10 cellular contexts compared by ENCODE assay signal in genomic region chr1:40339420-40340323, GRCh38.
DNase-seq lines count a peak whose midpoint lies in the region; ATAC-seq lines count a peak whose summit lies in the region.
"Had no signal": no experiment of that assay in that cellular context is flagged by ENCODE, and none has a peak within 500 bp of the region (broad histone marks: within the 10 kb centered on the region; RNA-seq: fewer than 3 reads in every experiment).

No MANE protein-coding gene starts in this region.

- peaks cover 11 to 17% of the 10 kb centered on the region in 2 donors for H3K4me1 Mint-ChIP-seq in effector memory CD8-positive, alpha-beta T cell (ENCODE audit: low read depth in 2 of 2)
- H3K4me1 Mint-ChIP-seq: neural crest cell had no signal

- ATAC-seq in effector memory CD8-positive, alpha-beta T cell (replicated peaks), result no peak

- no peak overlapping the region for H3K4me3 Mint-ChIP-seq in effector memory CD8-positive, alpha-beta T cell
- H3K4me3 Mint-ChIP-seq: endodermal cell, neural crest cell had no signal

- H3K27ac Mint-ChIP-seq in effector memory CD8-positive, alpha-beta T cell, result peak overlapping the region; percentile 16 to 39
- H3K27ac Mint-ChIP-seq: endodermal cell had no signal

- no peaks in the 10 kb centered on the region for H3K36me3 Mint-ChIP-seq in effector memory CD8-positive, alpha-beta T cell (ENCODE audit: insufficient read depth)

- peak; percentile 94 for DNase-seq in DMS 273 (lab: John Stamatoyannopoulos, UW; ENCODE audit: unreplicated experiment)
- DNase-seq in DMS 273 treated with DMSO at 0.1 percent for 48 hours (lab: John Stamatoyannopoulos, UW), result no peak
- DNase-seq in CD1c-positive myeloid dendritic cell (ENCODE audit: extremely low spot score), result peak; percentile 71
- DNase-seq in NCI-H510A (lab: John Stamatoyannopoulos, UW), result peak; percentile 60
- DNase-seq in effector memory CD8-positive, alpha-beta T cell, result no peak
- DNase-seq in GM19240 (ENCODE audit: insufficient read length, low spot score), result no peak
- DNase-seq in GM19238 (ENCODE audit: insufficient read length, low spot score), result no peak
- DNase-seq in NCI-H524 treated with DMSO at 0.1 percent for 48 hours (lab: John Stamatoyannopoulos, UW), result no peak

- H3K9me3 Mint-ChIP-seq in effector memory CD8-positive, alpha-beta T cell, result no peaks in the 10 kb centered on the region
- H3K9me3 Mint-ChIP-seq: endodermal cell, neural crest cell had no signal

- H3K27me3 Mint-ChIP-seq in effector memory CD8-positive, alpha-beta T cell, result no peaks in the 10 kb centered on the region

Comparison
In these comparisons a context has a peak if more than half of its experiments do, and no peak if none do; other contexts are left out.
1. DNase-seq: peak in DMS 273 (single experiment), CD1c-positive myeloid dendritic cell (single experiment) and NCI-H510A (single experiment); none in DMS 273 treated with DMSO at 0.1 percent for 48 hours (single experiment), effector memory CD8-positive, alpha-beta T cell (0 of 3), GM19240 (single experiment), GM19238 (single experiment) and NCI-H524 treated with DMSO at 0.1 percent for 48 hours (single experiment).